1 cellular context compared by ENCODE assay signal in genomic region chr13:52652170-52652979, GRCh38.
A peak's percentile ranks its signal among the peaks of the same experiment; 100 is the strongest.
TF ChIP-seq lines count a peak whose summit lies in the region.

Gene SUGT1, plus strand, starts transcription at chr13:52652836. Its CDS starts 85 bp downstream, at chr13:52652921.

TF ChIP-seq in HepG2, 621 proteins besides CTCF, POLR2A, EP300 and RAD21 (continued from another document and continues in another):
- TF ChIP-seq ZNF512B (CRISPR knock-in tag; IDR thresholded peaks at IDR 0.05; ENCODE audit: borderline replicate concordance): no peak
- TF ChIP-seq NFYB (CRISPR knock-in tag; IDR thresholded peaks at IDR 0.05): no peak
- TF ChIP-seq HNF1B (CRISPR knock-in tag; IDR thresholded peaks at IDR 0.05): no peak; the same call in 1 of the 2 replicates
- TF ChIP-seq ZNF629 (CRISPR knock-in tag; conservative IDR thresholded peaks at IDR 0.05): no peak; the same call in 1 of the 2 replicates
- TF ChIP-seq KDM6A (CRISPR knock-in tag; IDR thresholded peaks at IDR 0.05; ENCODE audit: low read depth): no peak
- peak; percentile 77 for TF ChIP-seq ASH2L (IDR thresholded peaks at IDR 0.05; ENCODE audit: insufficient read length, low read depth, low read length)
- no peak for TF ChIP-seq ELK4 (CRISPR knock-in tag; IDR thresholded peaks at IDR 0.05; ENCODE audit: borderline replicate concordance)
- no peak for TF ChIP-seq BATF2 (CRISPR knock-in tag; IDR thresholded peaks at IDR 0.05)
- peak; percentile 93 for TF ChIP-seq KDM2A (CRISPR knock-in tag; IDR thresholded peaks at IDR 0.05; ENCODE audit: borderline replicate concordance, low read depth)
- peak; percentile 74 for TF ChIP-seq SALL1 (CRISPR knock-in tag; IDR thresholded peaks at IDR 0.05)
- TF ChIP-seq ZNF383 (CRISPR knock-in tag; IDR thresholded peaks at IDR 0.05; ENCODE audit: borderline replicate concordance): 0 out of 2 replicates have a peak, but pooled peaks have one; percentile 53
- TF ChIP-seq ZNF367 (CRISPR knock-in tag; IDR thresholded peaks at IDR 0.05; ENCODE audit: borderline replicate concordance): 0 out of 2 replicates have a peak, but pooled peaks have one; percentile 42
- TF ChIP-seq ZNF576 (CRISPR knock-in tag; IDR thresholded peaks at IDR 0.05): no peak
- TF ChIP-seq NFKBIZ (CRISPR knock-in tag; IDR thresholded peaks at IDR 0.05): peak; percentile 76; the same call in 1 of the 2 replicates
- no peak for TF ChIP-seq PAF1 (CRISPR knock-in tag; IDR thresholded peaks at IDR 0.05)
- TF ChIP-seq FOXO4 (CRISPR knock-in tag; conservative IDR thresholded peaks at IDR 0.05): no peak
- TF ChIP-seq ARNT2 (CRISPR knock-in tag; IDR thresholded peaks at IDR 0.05; ENCODE audit: low read depth): peak; percentile 74; the same call in 1 of the 2 replicates
- 0 out of 2 replicates have a peak, but pooled peaks have one; percentile 26 for TF ChIP-seq PAXIP1 (CRISPR knock-in tag; conservative IDR thresholded peaks at IDR 0.05)
- no peak for TF ChIP-seq HMGA1 (CRISPR knock-in tag; conservative IDR thresholded peaks at IDR 0.05)
- TF ChIP-seq ZSCAN21 (CRISPR knock-in tag; IDR thresholded peaks at IDR 0.05; ENCODE audit: borderline replicate concordance): no peak; the same call in 1 of the 2 replicates
- peak; percentile 99 for TF ChIP-seq ZNF574 (CRISPR knock-in tag; IDR thresholded peaks at IDR 0.05)
- no peak for TF ChIP-seq MAFK (conservative IDR thresholded peaks at IDR 0.05 in 1 of 2, IDR thresholded peaks at IDR 0.05 in 1 of 2; ENCODE audit: low read length in 2 of 2)
- TF ChIP-seq TERF1 (CRISPR knock-in tag; IDR thresholded peaks at IDR 0.05): no peak
- no peak for TF ChIP-seq ESRRA (CRISPR knock-in tag; IDR thresholded peaks at IDR 0.05; ENCODE audit: low read depth)
- TF ChIP-seq ZNF33A (CRISPR knock-in tag; IDR thresholded peaks at IDR 0.05; ENCODE audit: borderline replicate concordance): peak; percentile 95; the same call in 1 of the 2 replicates
- TF ChIP-seq HNF4G (IDR thresholded peaks at IDR 0.05; ENCODE audit: borderline replicate concordance, low read depth, low read length): no peak; the same call in 1 of the 2 replicates
- TF ChIP-seq HNF4G (CRISPR knock-in tag; IDR thresholded peaks at IDR 0.05; ENCODE audit: borderline replicate concordance, low read depth): no peak; the same call in 1 of the 2 replicates
- no peak for TF ChIP-seq KLF15 (CRISPR knock-in tag; IDR thresholded peaks at IDR 0.05; ENCODE audit: borderline replicate concordance)
- peak; percentile 64 for TF ChIP-seq MED1 (CRISPR knock-in tag; IDR thresholded peaks at IDR 0.05)
- peak; percentile 62; the same call in 1 of the 2 replicates for TF ChIP-seq ZNF138 (CRISPR knock-in tag; IDR thresholded peaks at IDR 0.05; ENCODE audit: low read depth)
- peak; percentile 87 for TF ChIP-seq ZFX (CRISPR knock-in tag; IDR thresholded peaks at IDR 0.05; ENCODE audit: low read depth)
- 0 out of 2 replicates have a peak, but pooled peaks have one; percentile 66 for TF ChIP-seq ZNF546 (CRISPR knock-in tag; conservative IDR thresholded peaks at IDR 0.05)
- peak; percentile 99 for TF ChIP-seq NFRKB (IDR thresholded peaks at IDR 0.05)
- no peak for TF ChIP-seq ZNF274 (CRISPR knock-in tag; IDR thresholded peaks at IDR 0.05)
- no peak for TF ChIP-seq TMF1 (CRISPR knock-in tag; IDR thresholded peaks at IDR 0.05; ENCODE audit: low read depth)
- no peak for TF ChIP-seq CAMTA2 (CRISPR knock-in tag; IDR thresholded peaks at IDR 0.05; ENCODE audit: borderline replicate concordance)
- TF ChIP-seq PRDM10 (CRISPR knock-in tag; IDR thresholded peaks at IDR 0.05; ENCODE audit: low read depth): no peak; the same call in none of the 2 replicates
- TF ChIP-seq STAT5B (CRISPR knock-in tag; IDR thresholded peaks at IDR 0.05): no peak
- TF ChIP-seq SOX5 (CRISPR knock-in tag; IDR thresholded peaks at IDR 0.05; ENCODE audit: borderline replicate concordance): no peak; the same call in 1 of the 2 replicates
- TF ChIP-seq IRX3 (CRISPR knock-in tag; IDR thresholded peaks at IDR 0.05; ENCODE audit: borderline replicate concordance, low read depth): no peak
